In the genomic region with DNA sequence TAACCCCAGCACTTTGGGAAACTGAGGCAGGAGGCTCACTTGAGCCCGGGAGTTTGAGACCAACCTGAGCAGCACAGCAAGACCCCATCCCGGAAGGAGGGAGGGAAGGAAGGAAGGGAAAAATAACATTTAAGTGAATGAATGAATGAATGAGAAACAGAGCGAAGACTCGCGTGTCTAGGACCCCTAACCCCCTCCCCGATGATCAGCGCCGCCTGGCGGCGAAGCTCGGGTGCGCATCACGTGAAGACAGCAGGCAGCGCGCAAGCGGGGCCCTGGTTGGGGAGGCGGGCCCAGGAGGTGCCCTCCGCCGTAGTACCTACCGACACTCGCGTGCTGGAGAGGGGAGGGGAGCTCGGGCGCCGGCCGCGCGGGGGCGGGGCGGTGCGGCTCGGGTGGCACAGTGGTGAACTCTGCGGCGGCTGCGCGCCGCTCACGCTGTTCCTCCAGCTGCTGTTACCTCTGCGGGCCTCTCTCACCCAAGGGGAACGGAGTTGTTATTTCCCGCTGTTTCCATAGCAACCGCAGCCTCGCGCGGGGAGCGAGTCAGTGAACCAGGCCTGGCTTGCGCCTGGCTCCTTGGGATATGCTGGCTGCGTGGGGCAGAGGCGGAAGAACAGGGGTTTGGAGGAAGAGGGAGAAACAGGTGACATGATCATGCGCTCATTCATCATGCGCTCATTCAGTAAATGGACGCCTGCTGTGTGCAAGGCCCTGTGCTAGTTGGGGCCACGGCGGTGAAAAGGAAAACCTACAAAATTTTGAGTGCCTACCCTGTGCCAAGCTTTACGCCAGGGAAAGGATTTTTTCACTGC, we compare ENCODE assay signal across 8 cellular contexts. TPM values are rescaled to one million over a fixed set of nuclear protein-coding genes. Genes with fewer than 3 reads are reported as not detected.
A peak's percentile ranks its signal among the peaks of the same experiment; 100 is the strongest.
DNase-seq lines count a peak whose midpoint lies in the region; ATAC-seq and TF ChIP-seq lines count a peak whose summit lies in the region.

No MANE protein-coding gene starts in this region.

- ATAC-seq in CD4-positive, alpha-beta T cell (ENCODE audit: poor library complexity) = peak; percentile 90
- ATAC-seq in GM19467 (IDR thresholded peaks at IDR 0.05; ENCODE audit: unreplicated experiment) = peak; percentile 87
- ATAC-seq in activated CD8-positive, alpha-beta T cell treated with anti-CD3 and anti-CD28 coated beads, Interleukin-2, amount 10 ng/mL, durations not matched to agents 7 days and 5 days = peak; percentile 91
- peak; percentile 88 for ATAC-seq in effector memory CD8-positive, alpha-beta T cell (replicated peaks)

- peak overlapping the region; percentile 83 for H3K4me3 Mint-ChIP-seq in CD4-positive, alpha-beta T cell
- peak overlapping the region; percentile 59 for H3K4me3 Mint-ChIP-seq in activated CD8-positive, alpha-beta T cell treated with anti-CD3 and anti-CD28 coated beads, Interleukin-2, amount 10 ng/mL, durations not matched to agents 7 days and 5 days
- peak overlapping the region; percentile 67 to 74 for H3K4me3 Mint-ChIP-seq in effector memory CD8-positive, alpha-beta T cell

- peaks cover 34% of the 10 kb centered on the region for H3K4me1 Mint-ChIP-seq in CD4-positive, alpha-beta T cell (ENCODE audit: low read depth)
- H3K4me1 Mint-ChIP-seq in activated CD8-positive, alpha-beta T cell treated with anti-CD3 and anti-CD28 coated beads, Interleukin-2, amount 10 ng/mL, durations not matched to agents 7 days and 5 days (ENCODE audit: low read depth) = peaks cover 21% of the 10 kb centered on the region
- peaks cover 15 to 17% of the 10 kb centered on the region in 2 donors for H3K4me1 Mint-ChIP-seq in effector memory CD8-positive, alpha-beta T cell (ENCODE audit: low read depth in 2 of 2)

- peak overlapping the region; percentile 21 for H3K27ac Mint-ChIP-seq in CD4-positive, alpha-beta T cell
- H3K27ac Mint-ChIP-seq in activated CD8-positive, alpha-beta T cell treated with anti-CD3 and anti-CD28 coated beads, Interleukin-2, amount 10 ng/mL, durations not matched to agents 7 days and 5 days = no peak overlapping the region
- peak overlapping the region; percentile 47 to 64 for H3K27ac Mint-ChIP-seq in effector memory CD8-positive, alpha-beta T cell

- no peaks in the 10 kb centered on the region for H3K36me3 Mint-ChIP-seq in CD4-positive, alpha-beta T cell (ENCODE audit: low read depth)
- H3K36me3 Mint-ChIP-seq in activated CD8-positive, alpha-beta T cell treated with anti-CD3 and anti-CD28 coated beads, Interleukin-2, amount 10 ng/mL, durations not matched to agents 7 days and 5 days (ENCODE audit: low read depth) = no peaks in the 10 kb centered on the region
- H3K36me3 Mint-ChIP-seq in effector memory CD8-positive, alpha-beta T cell (ENCODE audit: insufficient read depth) = peaks cover 4% of the 10 kb centered on the region

- intact Hi-C loops in CD4-positive, alpha-beta T cell (cut with DNase I, micrococcal nuclease) = loop anchor here in 1 of 2 experiments (2.0 kb wide), 1 partner anchor 35 kb away; no protein-coding TSS in a partner anchor

- peak; percentile 84 for TF ChIP-seq CTCF in CD4-positive, alpha-beta T cell (IDR thresholded peaks at IDR 0.05)

- H3K27ac ChIP-seq in CD4-positive, alpha-beta T cell (ENCODE audit: low read depth, low read length) = no peak overlapping the region

- no peaks in the 10 kb centered on the region for H3K9me3 ChIP-seq in CD4-positive, alpha-beta T cell (ENCODE audit: control insufficient read depth, low read length)

- CTCF ChIA-PET in CD4-positive, alpha-beta T cell (lab: Charles Lee) = interaction anchor here (1.0 to 1.1 kb wide), 2 partner anchors 19 to 69 kb away, joined by 3 to 4 read pairs; no protein-coding TSS in a partner anchor
- CTCF ChIA-PET in activated CD8-positive, alpha-beta T cell treated with anti-CD3 and anti-CD28 coated beads, Interleukin-2, amount 10 ng/mL, durations not matched to agents 7 days and 5 days (lab: Charles Lee) = interaction anchor here (0.6 to 1.7 kb wide), 10 partner anchors 9 to 254 kb away, joined by 3 to 10 read pairs (median 3); a partner anchor contains a TSS

- H3K9me3 Mint-ChIP-seq in CD4-positive, alpha-beta T cell = no peaks in the 10 kb centered on the region
- no peaks in the 10 kb centered on the region for H3K9me3 Mint-ChIP-seq in activated CD8-positive, alpha-beta T cell treated with anti-CD3 and anti-CD28 coated beads, Interleukin-2, amount 10 ng/mL, durations not matched to agents 7 days and 5 days (ENCODE audit: insufficient read depth)
- H3K9me3 Mint-ChIP-seq in effector memory CD8-positive, alpha-beta T cell = no peaks in the 10 kb centered on the region

- peak; percentile 65 to 81 (median 74) for DNase-seq in CD4-positive, alpha-beta T cell
- DNase-seq in HK-2 (ENCODE audit: unreplicated experiment) (peak; percentile 97), NCI-H82 treated with DMSO at 0.1 percent for 48 hours (lab: John Stamatoyannopoulos, UW; ENCODE audit: unreplicated experiment) (peak; percentile 51), medulla oblongata (ENCODE audit: extremely low spot score) (peak; percentile 54)
- peak; percentile 87 for DNase-seq in activated CD8-positive, alpha-beta T cell treated with anti-CD3 and anti-CD28 coated beads, Interleukin-2, amount 10 ng/mL, durations not matched to agents 7 days and 5 days
- peak; percentile 53 to 59 (median 58) for DNase-seq in effector memory CD8-positive, alpha-beta T cell
- peak; percentile 82 to 87 (median 83) for DNase-seq in stimulated activated CD4-positive, alpha-beta T cell treated with anti-CD3 and anti-CD28 coated beads, TNF-alpha, amount 100 ng/mL, for 48 hours (ENCODE audit: low read depth in 3 of 3)

- no peaks in the 10 kb centered on the region for H3K27me3 ChIP-seq in CD4-positive, alpha-beta T cell (ENCODE audit: control insufficient read depth, insufficient read depth, low read length)

- POLR2A ChIA-PET in CD4-positive, alpha-beta T cell (lab: Charles Lee) = interaction anchor here (1.2 kb wide), 1 partner anchor 135 kb away, joined by 5 read pairs; a partner anchor contains a TSS
- POLR2A ChIA-PET in activated CD8-positive, alpha-beta T cell treated with anti-CD3 and anti-CD28 coated beads, Interleukin-2, amount 10 ng/mL, durations not matched to agents 7 days and 5 days (lab: Charles Lee) = interaction anchor here (0.5 kb wide), 1 partner anchor 919 kb away, joined by 3 read pairs; a partner anchor contains a TSS

- H3K27me3 Mint-ChIP-seq in CD4-positive, alpha-beta T cell = peaks cover 9% of the 10 kb centered on the region
- H3K27me3 Mint-ChIP-seq in activated CD8-positive, alpha-beta T cell treated with anti-CD3 and anti-CD28 coated beads, Interleukin-2, amount 10 ng/mL, durations not matched to agents 7 days and 5 days (ENCODE audit: low read depth) = peaks cover 44% of the 10 kb centered on the region
- H3K27me3 Mint-ChIP-seq in effector memory CD8-positive, alpha-beta T cell = peaks cover 15 to 47% of the 10 kb centered on the region in 2 donors

RNA-seq across cellular contexts. Expression of a gene that starts 2.0 kb away (rescaled TPM):
- under 1 TPM in 1 of 2 experiments, not detected in 1; 0.05 TPM for total RNA-seq in CD4-positive, alpha-beta T cell
- not detected for total RNA-seq in activated CD8-positive, alpha-beta T cell treated with anti-CD3 and anti-CD28 coated beads, Interleukin-2, amount 10 ng/mL, durations not matched to agents 7 days and 5 days

RNA-seq across cellular contexts. Expression of a gene that starts 42.9 kb away (rescaled TPM):
- total RNA-seq in CD4-positive, alpha-beta T cell = 1 to 10 TPM; 3.7 to 4.6 TPM
- total RNA-seq in activated CD8-positive, alpha-beta T cell treated with anti-CD3 and anti-CD28 coated beads, Interleukin-2, amount 10 ng/mL, durations not matched to agents 7 days and 5 days = 10 to 100 TPM; 20.3 to 21.3 TPM
